ENCODE assay signal across 25 cellular contexts in the genomic region with DNA sequence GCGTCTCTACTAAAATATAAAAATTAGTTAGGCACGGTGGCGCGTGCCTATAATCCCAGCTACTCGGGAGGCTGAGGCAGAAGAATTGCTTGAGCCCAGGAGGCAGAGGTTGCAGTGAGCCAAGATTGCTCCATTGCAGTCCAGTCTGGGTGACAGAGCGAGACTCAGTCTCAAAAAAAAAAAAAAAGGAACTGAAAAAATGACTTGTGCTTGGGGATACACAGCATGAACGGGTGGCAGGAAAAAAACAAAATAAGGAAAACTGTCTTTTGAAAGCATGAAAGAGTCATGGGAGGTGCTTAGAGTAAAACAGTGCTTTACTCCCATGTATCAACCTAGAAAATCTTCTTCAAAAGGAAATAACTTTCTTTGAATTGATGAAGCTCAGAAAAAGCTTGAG.
"Had no signal": no experiment of that assay in that cellular context is flagged by ENCODE, and none has a peak within 500 bp of the region (broad histone marks: within the 10 kb centered on the region; RNA-seq: fewer than 3 reads in every experiment).

No MANE protein-coding gene starts in this region.

- H3K9me3 ChIP-seq: left ventricle myocardium inferior, lower lobe of right lung, pancreas, suprapubic skin, thyroid gland, upper lobe of right lung, vagina had no signal

- H3K4me1 ChIP-seq: lower lobe of right lung, pancreas, thyroid gland, upper lobe of right lung, vagina had no signal

- H3K27ac Mint-ChIP-seq: memory B cell; nephron; progenitor cell of endocrine pancreas; stimulated activated effector memory CD8-positive, alpha-beta T cell treated with anti-CD3 and anti-CD28 coated beads, Interleukin-12 subunit alpha, Interleukin-12 subunit beta, amount 100 ng/mL, for 72 hours had no signal

- H3K27ac ChIP-seq: dorsolateral prefrontal cortex, hepatocyte, left ventricle myocardium inferior, lower lobe of right lung, pancreas, suprapubic skin, thyroid gland, upper lobe of right lung, vagina had no signal

- H3K4me1 Mint-ChIP-seq: memory B cell; stimulated activated effector memory CD8-positive, alpha-beta T cell treated with anti-CD3 and anti-CD28 coated beads, Interleukin-12 subunit alpha, Interleukin-12 subunit beta, amount 100 ng/mL, for 72 hours had no signal

- H3K4me3 ChIP-seq: dorsolateral prefrontal cortex, hepatocyte, left ventricle myocardium inferior, lower lobe of right lung, pancreas, suprapubic skin, thyroid gland, upper lobe of right lung, vagina had no signal

- H3K27me3 Mint-ChIP-seq: memory B cell, progenitor cell of endocrine pancreas had no signal

- H3K36me3 ChIP-seq: left ventricle myocardium inferior, lower lobe of right lung, pancreas, suprapubic skin, thyroid gland, upper lobe of right lung had no signal

- H3K36me3 Mint-ChIP-seq: memory B cell; stimulated activated effector memory CD8-positive, alpha-beta T cell treated with anti-CD3 and anti-CD28 coated beads, Interleukin-12 subunit alpha, Interleukin-12 subunit beta, amount 100 ng/mL, for 72 hours had no signal

- H3K4me3 Mint-ChIP-seq: memory B cell; nephron; stimulated activated effector memory CD8-positive, alpha-beta T cell treated with anti-CD3 and anti-CD28 coated beads, Interleukin-12 subunit alpha, Interleukin-12 subunit beta, amount 100 ng/mL, for 72 hours had no signal

- ATAC-seq: left cardiac atrium; lower lobe of right lung; pancreas; right cardiac atrium; stimulated activated effector memory CD8-positive, alpha-beta T cell treated with anti-CD3 and anti-CD28 coated beads, Interleukin-12 subunit alpha, Interleukin-12 subunit beta, amount 100 ng/mL, for 72 hours; stimulated activated naive CD8-positive, alpha-beta T cell treated with anti-CD3 and anti-CD28 coated beads, Interleukin-15, Interleukin-2, amounts not matched to agents 100 U/mL and 50 U/mL, for 24 hours; upper lobe of right lung had no signal

- H3K9me3 Mint-ChIP-seq: memory B cell; nephron; stimulated activated effector memory CD8-positive, alpha-beta T cell treated with anti-CD3 and anti-CD28 coated beads, Interleukin-12 subunit alpha, Interleukin-12 subunit beta, amount 100 ng/mL, for 72 hours had no signal

- H3K27me3 ChIP-seq: hepatocyte, pancreas, suprapubic skin, thyroid gland, upper lobe of right lung, vagina had no signal

- DNase-seq: dorsolateral prefrontal cortex; effector CD8-positive, alpha-beta T cell; foreskin melanocyte; head of caudate nucleus; kidney; left cardiac atrium; left ventricle myocardium inferior; lower lobe of right lung; midbrain; occipital lobe; pancreas; right cardiac atrium; small intestine; stimulated activated CD4-positive, alpha-beta T cell treated with anti-CD3 and anti-CD28 coated beads, Interleukin-4, amount 100 ng/mL, for 1 hour; stimulated activated CD8-positive, alpha-beta memory T cell treated with anti-CD3 and anti-CD28 coated beads, Interleukin-4, amount 100 ng/mL, for 48 hours; stimulated activated naive CD8-positive, alpha-beta T cell treated with anti-CD3 and anti-CD28 coated beads, Interleukin-15, Interleukin-2, amounts not matched to agents 100 U/mL and 50 U/mL, for 24 hours; thyroid gland; upper lobe of right lung had no signal
